ENCODE assay signal across 1 cellular context in the genomic region with DNA sequence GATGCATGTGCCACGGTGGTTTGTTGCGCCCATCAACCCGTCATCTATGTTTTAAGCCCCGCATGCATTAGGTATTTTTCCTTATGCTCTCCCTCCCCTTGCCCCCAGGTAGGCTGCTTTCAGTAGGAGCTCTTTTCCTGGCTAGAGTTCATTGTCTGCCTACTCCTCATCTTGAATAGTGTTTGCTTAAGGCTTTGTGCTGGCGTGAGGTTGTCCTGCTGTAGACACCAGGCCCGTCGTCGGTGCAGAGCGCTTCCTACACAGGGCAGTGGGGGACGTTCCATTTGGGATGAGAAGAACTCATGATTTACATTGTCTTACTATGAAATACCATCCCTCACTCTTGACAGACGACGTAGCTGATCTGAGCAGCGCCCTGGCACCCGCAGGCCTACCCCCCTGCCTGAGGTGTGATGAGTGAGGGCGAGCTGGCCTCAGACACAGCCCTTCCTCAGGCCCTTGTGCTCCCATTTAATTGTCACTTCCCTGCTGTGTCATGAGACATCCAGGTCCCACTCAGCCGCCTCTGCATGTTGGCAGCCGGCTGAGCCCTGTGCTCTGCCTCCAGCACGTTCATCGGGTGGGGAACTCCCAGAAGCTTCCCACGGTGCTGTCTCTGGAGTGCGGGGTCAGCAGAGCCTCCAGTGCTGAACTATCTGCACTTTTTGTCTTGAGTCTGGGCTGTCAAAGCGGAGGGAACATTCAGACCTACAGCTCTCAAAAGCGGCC.
TF ChIP-seq lines count a peak whose summit lies in the region.

No MANE protein-coding gene starts in this region.

TF ChIP-seq in neural cell, 6 proteins besides CTCF, POLR2A, EP300 and RAD21 (continued from another document):
- TF ChIP-seq EZH2 (IDR thresholded peaks at IDR 0.05; ENCODE audit: borderline replicate concordance, insufficient read depth, low read length, poor library complexity, severe bottlenecking) = no peak
- no peak for TF ChIP-seq MXI1 (conservative IDR thresholded peaks at IDR 0.05; ENCODE audit: poor library complexity, severe bottlenecking)
- no peak for TF ChIP-seq POLR2AphosphoS5 (IDR thresholded peaks at IDR 0.05)
- TF ChIP-seq SMC3 (conservative IDR thresholded peaks at IDR 0.05; ENCODE audit: poor library complexity) = no peak
TF ChIP-seq in neural cell: peak in this region for 0.
